10 cellular contexts compared by ENCODE assay signal in genomic region chr1:25990702-25991395, GRCh38. TPM values are rescaled to one million over a fixed set of nuclear protein-coding genes. Genes with fewer than 3 reads are reported as not detected.
DNase-seq lines count a peak whose midpoint lies in the region; TF ChIP-seq lines count a peak whose summit lies in the region.
"Had no signal": no experiment of that assay in that cellular context is flagged by ENCODE, and none has a peak within 500 bp of the region (broad histone marks: within the 10 kb centered on the region; RNA-seq: fewer than 3 reads in every experiment).

No MANE protein-coding gene starts in this region.

- no peak for TF ChIP-seq POLR2A in lower leg skin (IDR thresholded peaks at IDR 0.05)

- H3K36me3 Mint-ChIP-seq in IgD-negative memory B cell, result peaks cover 7% of the 10 kb centered on the region

- intact Hi-C loops in lower leg skin (cut with DNase I; ENCODE audit: low total_unique reads), result loop anchor here (10.0 kb wide), 1 partner anchor 156 kb away; no protein-coding TSS in a partner anchor

- H3K4me3 ChIP-seq in lower leg skin (ENCODE audit: low read depth, poor library complexity, severe bottlenecking), result no peak overlapping the region
- H3K4me3 ChIP-seq: prostate gland had no signal

- no peaks in the 10 kb centered on the region for H3K27me3 Mint-ChIP-seq in IgD-negative memory B cell

- peak overlapping the region in 3 of 4 donors; percentile 8 to 81 (median 32) for H3K4me3 Mint-ChIP-seq in IgD-negative memory B cell

- peaks cover 0 to 2% (median 0%) of the 10 kb centered on the region in 3 donors for H3K9me3 Mint-ChIP-seq in IgD-negative memory B cell

- 80 to 85% methylated on average over 15 of the region's 15 CpGs for WGBS in lower leg skin, 2 donors

- peak; percentile 43 for DNase-seq in activated CD4-positive, alpha-beta T cell treated with anti-CD3 and anti-CD28 coated beads, Interleukin-2, amount 50 U/mL, for 1 hour
- DNase-seq in dermis microvascular lymphatic vessel endothelial cell (ENCODE audit: low read depth in 2 of 2) (peak; percentile 51 to 56), NCI-H2196 (lab: John Stamatoyannopoulos, UW; ENCODE audit: unreplicated experiment) (no peak), RPMI8226 (no peak), lower leg skin (ENCODE audit: low spot score in 2 of 2) (no peak), HCEC 1CT (no peak)
- peak; percentile 39 for DNase-seq in stimulated activated CD8-positive, alpha-beta memory T cell treated with anti-CD3 and anti-CD28 coated beads, Interleukin-12 subunit alpha, Interleukin-12 subunit beta, amount 100 ng/mL, for 1 hour (ENCODE audit: low read depth)
- DNase-seq: NCI-H2029 had no signal

- TF ChIP-seq CTCF in lower leg skin (IDR thresholded peaks at IDR 0.05), result no peak

- H3K4me1 Mint-ChIP-seq in IgD-negative memory B cell, result peaks cover 0 to 12% (median 0%) of the 10 kb centered on the region in 3 donors

- H3K27ac Mint-ChIP-seq in IgD-negative memory B cell, result peak overlapping the region; percentile 45 to 81 (median 73)

RNA-seq across cellular contexts. Expression of gene PAFAH2, which starts 7.0 kb away (rescaled TPM):
- polyA plus RNA-seq in IgD-negative memory B cell, result 8.6 TPM
- total RNA-seq in dermis microvascular lymphatic vessel endothelial cell (12.1 and 17.3 TPM in 2 replicates), lower leg skin (10 to 100 TPM; 11.8 to 23.0 (median 17.1) TPM)

RNA-seq across cellular contexts. Expression of gene EXTL1, which starts 30.7 kb away (rescaled TPM):
- not detected for polyA plus RNA-seq in IgD-negative memory B cell
- not detected in 2 replicates for total RNA-seq in dermis microvascular lymphatic vessel endothelial cell
- total RNA-seq in lower leg skin, result 1 to 10 TPM in 2 of 4 donors, under 1 TPM in 2; 0.34 to 3.9 (median 2.2) TPM

RNA-seq across cellular contexts. Expression of gene SLC30A2, which starts 55.1 kb away (rescaled TPM):
- not detected for polyA plus RNA-seq in IgD-negative memory B cell
- 0.13 TPM in 1 of 2 replicates, not detected in the other for total RNA-seq in dermis microvascular lymphatic vessel endothelial cell
- total RNA-seq in lower leg skin, result 1 to 10 TPM in 1 of 4 donors, under 1 TPM in 3; 0.13 to 1.8 (median 0.42) TPM

Comparison
In these comparisons a context has a peak if more than half of its experiments do, and no peak if none do; other contexts are left out.
1. DNase-seq: peak in activated CD4-positive, alpha-beta T cell treated with anti-CD3 and anti-CD28 coated beads, Interleukin-2, amount 50 U/mL, for 1 hour (single experiment), dermis microvascular lymphatic vessel endothelial cell (2 of 2) and stimulated activated CD8-positive, alpha-beta memory T cell treated with anti-CD3 and anti-CD28 coated beads, Interleukin-12 subunit alpha, Interleukin-12 subunit beta, amount 100 ng/mL, for 1 hour (single experiment); none in NCI-H2196 (single experiment), RPMI8226 (single experiment), lower leg skin (0 of 2) and HCEC 1CT (single experiment).